ENCODE assay signal across 1 cellular context in genomic region chr1:113975211-113975895, GRCh38.
TF ChIP-seq lines count a peak whose summit lies in the region.

No MANE protein-coding gene starts in this region.

TF ChIP-seq in WTC11, 78 proteins besides CTCF, POLR2A, EP300 and RAD21 (continued from another document):
- TF ChIP-seq, protein P1, sequence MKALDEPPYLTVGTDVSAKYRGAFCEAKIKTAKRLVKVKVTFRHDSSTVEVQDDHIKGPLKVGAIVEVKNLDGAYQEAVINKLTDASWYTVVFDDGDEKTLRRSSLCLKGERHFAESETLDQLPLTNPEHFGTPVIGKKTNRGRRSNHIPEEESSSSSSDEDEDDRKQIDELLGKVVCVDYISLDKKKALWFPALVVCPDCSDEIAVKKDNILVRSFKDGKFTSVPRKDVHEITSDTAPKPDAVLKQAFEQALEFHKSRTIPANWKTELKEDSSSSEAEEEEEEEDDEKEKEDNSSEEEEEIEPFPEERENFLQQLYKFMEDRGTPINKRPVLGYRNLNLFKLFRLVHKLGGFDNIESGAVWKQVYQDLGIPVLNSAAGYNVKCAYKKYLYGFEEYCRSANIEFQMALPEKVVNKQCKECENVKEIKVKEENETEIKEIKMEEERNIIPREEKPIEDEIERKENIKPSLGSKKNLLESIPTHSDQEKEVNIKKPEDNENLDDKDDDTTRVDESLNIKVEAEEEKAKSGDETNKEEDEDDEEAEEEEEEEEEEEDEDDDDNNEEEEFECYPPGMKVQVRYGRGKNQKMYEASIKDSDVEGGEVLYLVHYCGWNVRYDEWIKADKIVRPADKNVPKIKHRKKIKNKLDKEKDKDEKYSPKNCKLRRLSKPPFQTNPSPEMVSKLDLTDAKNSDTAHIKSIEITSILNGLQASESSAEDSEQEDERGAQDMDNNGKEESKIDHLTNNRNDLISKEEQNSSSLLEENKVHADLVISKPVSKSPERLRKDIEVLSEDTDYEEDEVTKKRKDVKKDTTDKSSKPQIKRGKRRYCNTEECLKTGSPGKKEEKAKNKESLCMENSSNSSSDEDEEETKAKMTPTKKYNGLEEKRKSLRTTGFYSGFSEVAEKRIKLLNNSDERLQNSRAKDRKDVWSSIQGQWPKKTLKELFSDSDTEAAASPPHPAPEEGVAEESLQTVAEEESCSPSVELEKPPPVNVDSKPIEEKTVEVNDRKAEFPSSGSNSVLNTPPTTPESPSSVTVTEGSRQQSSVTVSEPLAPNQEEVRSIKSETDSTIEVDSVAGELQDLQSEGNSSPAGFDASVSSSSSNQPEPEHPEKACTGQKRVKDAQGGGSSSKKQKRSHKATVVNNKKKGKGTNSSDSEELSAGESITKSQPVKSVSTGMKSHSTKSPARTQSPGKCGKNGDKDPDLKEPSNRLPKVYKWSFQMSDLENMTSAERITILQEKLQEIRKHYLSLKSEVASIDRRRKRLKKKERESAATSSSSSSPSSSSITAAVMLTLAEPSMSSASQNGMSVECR (CRISPR knock-in tag; IDR thresholded peaks at IDR 0.05; ENCODE audit: borderline replicate concordance) = no peak
- TF ChIP-seq, protein P2, sequence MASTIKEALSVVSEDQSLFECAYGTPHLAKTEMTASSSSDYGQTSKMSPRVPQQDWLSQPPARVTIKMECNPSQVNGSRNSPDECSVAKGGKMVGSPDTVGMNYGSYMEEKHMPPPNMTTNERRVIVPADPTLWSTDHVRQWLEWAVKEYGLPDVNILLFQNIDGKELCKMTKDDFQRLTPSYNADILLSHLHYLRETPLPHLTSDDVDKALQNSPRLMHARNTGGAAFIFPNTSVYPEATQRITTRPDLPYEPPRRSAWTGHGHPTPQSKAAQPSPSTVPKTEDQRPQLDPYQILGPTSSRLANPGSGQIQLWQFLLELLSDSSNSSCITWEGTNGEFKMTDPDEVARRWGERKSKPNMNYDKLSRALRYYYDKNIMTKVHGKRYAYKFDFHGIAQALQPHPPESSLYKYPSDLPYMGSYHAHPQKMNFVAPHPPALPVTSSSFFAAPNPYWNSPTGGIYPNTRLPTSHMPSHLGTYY (CRISPR knock-in tag; IDR thresholded peaks at IDR 0.05) = no peak
- TF ChIP-seq, protein P3, sequence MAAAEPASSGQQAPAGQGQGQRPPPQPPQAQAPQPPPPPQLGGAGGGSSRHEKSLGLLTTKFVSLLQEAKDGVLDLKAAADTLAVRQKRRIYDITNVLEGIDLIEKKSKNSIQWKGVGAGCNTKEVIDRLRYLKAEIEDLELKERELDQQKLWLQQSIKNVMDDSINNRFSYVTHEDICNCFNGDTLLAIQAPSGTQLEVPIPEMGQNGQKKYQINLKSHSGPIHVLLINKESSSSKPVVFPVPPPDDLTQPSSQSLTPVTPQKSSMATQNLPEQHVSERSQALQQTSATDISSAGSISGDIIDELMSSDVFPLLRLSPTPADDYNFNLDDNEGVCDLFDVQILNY (CRISPR knock-in tag; IDR thresholded peaks at IDR 0.05) = no peak
- TF ChIP-seq MYBL2 (CRISPR knock-in tag; IDR thresholded peaks at IDR 0.05) = no peak
